Comparison of ENCODE assay signal across 1 cellular context in the genomic region with DNA sequence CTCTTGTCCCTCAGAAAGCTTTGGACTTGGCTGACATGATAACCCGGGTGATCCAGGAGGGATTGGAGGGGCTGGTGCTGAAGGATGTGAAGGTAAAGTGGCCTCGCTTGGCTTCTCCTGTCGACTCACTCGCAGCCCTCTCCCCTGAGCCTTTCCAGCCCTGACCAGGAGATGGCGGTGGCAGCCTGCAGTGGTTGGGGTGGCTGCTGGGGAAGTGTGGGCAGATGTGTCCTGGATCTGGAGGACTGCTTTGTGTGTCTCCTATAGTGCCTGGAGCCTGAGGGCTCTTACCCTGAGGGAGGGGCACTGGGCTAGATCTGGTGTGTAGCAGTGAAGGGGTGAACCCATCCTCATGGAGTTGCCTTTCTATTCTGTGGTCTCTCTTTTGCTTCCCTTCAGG.
TF ChIP-seq lines count a peak whose summit lies in the region.

No MANE protein-coding gene starts in this region.

TF ChIP-seq in HEK293, 187 proteins besides CTCF, POLR2A, EP300 and RAD21 (continued from another document and continues in another):
- TF ChIP-seq ZNF398 (tag by site-specific recombination; IDR thresholded peaks at IDR 0.05) (no peak), ZNF214 (tag by site-specific recombination; IDR thresholded peaks at IDR 0.05; ENCODE audit: borderline replicate concordance) (no peak), RBAK (tag by site-specific recombination; IDR thresholded peaks at IDR 0.05) (no peak), PRDM10 (tag by site-specific recombination; IDR thresholded peaks at IDR 0.05) (no peak), ZNF660 (tag by site-specific recombination; IDR thresholded peaks at IDR 0.05) (peak; percentile 19; the same call in 1 of the 2 replicates), ZNF223 (tag by site-specific recombination; IDR thresholded peaks at IDR 0.05) (no peak), OSR2 (tag by site-specific recombination; IDR thresholded peaks at IDR 0.05) (no peak), ZNF2 (tag by site-specific recombination; IDR thresholded peaks at IDR 0.05) (0 out of 2 replicates have a peak, but pooled peaks have one; percentile 31), KLF1 (tag by site-specific recombination; IDR thresholded peaks at IDR 0.05) (no peak), ZNF157 (tag by site-specific recombination; IDR thresholded peaks at IDR 0.05) (no peak), ZFP3 (tag by site-specific recombination; IDR thresholded peaks at IDR 0.05; ENCODE audit: low read depth) (no peak), ZNF391 (tag by site-specific recombination; IDR thresholded peaks at IDR 0.05; ENCODE audit: borderline replicate concordance, low read depth) (no peak), GLIS2 (tag by site-specific recombination; IDR thresholded peaks at IDR 0.05) (no peak), ZNF23 (tag by site-specific recombination; IDR thresholded peaks at IDR 0.05; ENCODE audit: borderline replicate concordance) (no peak), ZEB2 (tag by site-specific recombination; IDR thresholded peaks at IDR 0.05) (no peak), ZSCAN16 (tag by site-specific recombination; IDR thresholded peaks at IDR 0.05) (no peak), ZNF248 (tag by site-specific recombination; IDR thresholded peaks at IDR 0.05) (no peak), ZFHX2 (tag by site-specific recombination; conservative IDR thresholded peaks at IDR 0.05) (peak; percentile 59; the same call in 1 of the 2 replicates), ZNF404 (tag by site-specific recombination; IDR thresholded peaks at IDR 0.05) (no peak), ZNF692 (tag by site-specific recombination; IDR thresholded peaks at IDR 0.05) (no peak), EGR2 (tag by site-specific recombination; IDR thresholded peaks at IDR 0.05; ENCODE audit: low read depth) (peak; percentile 43; the same call in 1 of the 2 replicates), BCL6B (tag by site-specific recombination; IDR thresholded peaks at IDR 0.05) (no peak), ZNF488 (tag by site-specific recombination; IDR thresholded peaks at IDR 0.05) (no peak), ZNF791 (tag by site-specific recombination; IDR thresholded peaks at IDR 0.05) (no peak), ZNF292 (tag by site-specific recombination; IDR thresholded peaks at IDR 0.05; ENCODE audit: borderline replicate concordance, low read depth) (no peak), MZF1 (tag by site-specific recombination; IDR thresholded peaks at IDR 0.05; ENCODE audit: borderline replicate concordance) (no peak), KLF10 (tag by site-specific recombination; IDR thresholded peaks at IDR 0.05) (no peak)
- TF ChIP-seq, protein P1, sequence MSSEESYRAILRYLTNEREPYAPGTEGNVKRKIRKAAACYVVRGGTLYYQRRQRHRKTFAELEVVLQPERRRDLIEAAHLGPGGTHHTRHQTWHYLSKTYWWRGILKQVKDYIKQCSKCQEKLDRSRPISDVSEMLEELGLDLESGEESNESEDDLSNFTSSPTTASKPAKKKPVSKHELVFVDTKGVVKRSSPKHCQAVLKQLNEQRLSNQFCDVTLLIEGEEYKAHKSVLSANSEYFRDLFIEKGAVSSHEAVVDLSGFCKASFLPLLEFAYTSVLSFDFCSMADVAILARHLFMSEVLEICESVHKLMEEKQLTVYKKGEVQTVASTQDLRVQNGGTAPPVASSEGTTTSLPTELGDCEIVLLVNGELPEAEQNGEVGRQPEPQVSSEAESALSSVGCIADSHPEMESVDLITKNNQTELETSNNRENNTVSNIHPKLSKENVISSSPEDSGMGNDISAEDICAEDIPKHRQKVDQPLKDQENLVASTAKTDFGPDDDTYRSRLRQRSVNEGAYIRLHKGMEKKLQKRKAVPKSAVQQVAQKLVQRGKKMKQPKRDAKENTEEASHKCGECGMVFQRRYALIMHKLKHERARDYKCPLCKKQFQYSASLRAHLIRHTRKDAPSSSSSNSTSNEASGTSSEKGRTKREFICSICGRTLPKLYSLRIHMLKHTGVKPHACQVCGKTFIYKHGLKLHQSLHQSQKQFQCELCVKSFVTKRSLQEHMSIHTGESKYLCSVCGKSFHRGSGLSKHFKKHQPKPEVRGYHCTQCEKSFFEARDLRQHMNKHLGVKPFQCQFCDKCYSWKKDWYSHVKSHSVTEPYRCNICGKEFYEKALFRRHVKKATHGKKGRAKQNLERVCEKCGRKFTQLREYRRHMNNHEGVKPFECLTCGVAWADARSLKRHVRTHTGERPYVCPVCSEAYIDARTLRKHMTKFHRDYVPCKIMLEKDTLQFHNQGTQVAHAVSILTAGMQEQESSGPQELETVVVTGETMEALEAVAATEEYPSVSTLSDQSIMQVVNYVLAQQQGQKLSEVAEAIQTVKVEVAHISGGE (tag by site-specific recombination; conservative IDR thresholded peaks at IDR 0.05; ENCODE audit: low read depth), result no peak
- TF ChIP-seq, protein P2, sequence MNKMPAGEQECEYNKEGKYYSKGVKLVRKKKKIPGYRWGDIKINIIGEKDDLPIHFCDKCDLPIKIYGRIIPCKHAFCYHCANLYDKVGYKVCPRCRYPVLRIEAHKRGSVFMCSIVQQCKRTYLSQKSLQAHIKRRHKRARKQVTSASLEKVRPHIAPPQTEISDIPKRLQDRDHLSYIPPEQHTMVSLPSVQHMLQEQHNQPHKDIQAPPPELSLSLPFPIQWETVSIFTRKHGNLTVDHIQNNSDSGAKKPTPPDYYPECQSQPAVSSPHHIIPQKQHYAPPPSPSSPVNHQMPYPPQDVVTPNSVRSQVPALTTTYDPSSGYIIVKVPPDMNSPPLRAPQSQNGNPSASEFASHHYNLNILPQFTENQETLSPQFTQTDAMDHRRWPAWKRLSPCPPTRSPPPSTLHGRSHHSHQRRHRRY (tag by site-specific recombination; IDR thresholded peaks at IDR 0.05), result no peak
- TF ChIP-seq, protein P3, sequence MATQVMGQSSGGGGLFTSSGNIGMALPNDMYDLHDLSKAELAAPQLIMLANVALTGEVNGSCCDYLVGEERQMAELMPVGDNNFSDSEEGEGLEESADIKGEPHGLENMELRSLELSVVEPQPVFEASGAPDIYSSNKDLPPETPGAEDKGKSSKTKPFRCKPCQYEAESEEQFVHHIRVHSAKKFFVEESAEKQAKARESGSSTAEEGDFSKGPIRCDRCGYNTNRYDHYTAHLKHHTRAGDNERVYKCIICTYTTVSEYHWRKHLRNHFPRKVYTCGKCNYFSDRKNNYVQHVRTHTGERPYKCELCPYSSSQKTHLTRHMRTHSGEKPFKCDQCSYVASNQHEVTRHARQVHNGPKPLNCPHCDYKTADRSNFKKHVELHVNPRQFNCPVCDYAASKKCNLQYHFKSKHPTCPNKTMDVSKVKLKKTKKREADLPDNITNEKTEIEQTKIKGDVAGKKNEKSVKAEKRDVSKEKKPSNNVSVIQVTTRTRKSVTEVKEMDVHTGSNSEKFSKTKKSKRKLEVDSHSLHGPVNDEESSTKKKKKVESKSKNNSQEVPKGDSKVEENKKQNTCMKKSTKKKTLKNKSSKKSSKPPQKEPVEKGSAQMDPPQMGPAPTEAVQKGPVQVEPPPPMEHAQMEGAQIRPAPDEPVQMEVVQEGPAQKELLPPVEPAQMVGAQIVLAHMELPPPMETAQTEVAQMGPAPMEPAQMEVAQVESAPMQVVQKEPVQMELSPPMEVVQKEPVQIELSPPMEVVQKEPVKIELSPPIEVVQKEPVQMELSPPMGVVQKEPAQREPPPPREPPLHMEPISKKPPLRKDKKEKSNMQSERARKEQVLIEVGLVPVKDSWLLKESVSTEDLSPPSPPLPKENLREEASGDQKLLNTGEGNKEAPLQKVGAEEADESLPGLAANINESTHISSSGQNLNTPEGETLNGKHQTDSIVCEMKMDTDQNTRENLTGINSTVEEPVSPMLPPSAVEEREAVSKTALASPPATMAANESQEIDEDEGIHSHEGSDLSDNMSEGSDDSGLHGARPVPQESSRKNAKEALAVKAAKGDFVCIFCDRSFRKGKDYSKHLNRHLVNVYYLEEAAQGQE (tag by site-specific recombination; IDR thresholded peaks at IDR 0.05), result no peak
- TF ChIP-seq, protein P4, sequence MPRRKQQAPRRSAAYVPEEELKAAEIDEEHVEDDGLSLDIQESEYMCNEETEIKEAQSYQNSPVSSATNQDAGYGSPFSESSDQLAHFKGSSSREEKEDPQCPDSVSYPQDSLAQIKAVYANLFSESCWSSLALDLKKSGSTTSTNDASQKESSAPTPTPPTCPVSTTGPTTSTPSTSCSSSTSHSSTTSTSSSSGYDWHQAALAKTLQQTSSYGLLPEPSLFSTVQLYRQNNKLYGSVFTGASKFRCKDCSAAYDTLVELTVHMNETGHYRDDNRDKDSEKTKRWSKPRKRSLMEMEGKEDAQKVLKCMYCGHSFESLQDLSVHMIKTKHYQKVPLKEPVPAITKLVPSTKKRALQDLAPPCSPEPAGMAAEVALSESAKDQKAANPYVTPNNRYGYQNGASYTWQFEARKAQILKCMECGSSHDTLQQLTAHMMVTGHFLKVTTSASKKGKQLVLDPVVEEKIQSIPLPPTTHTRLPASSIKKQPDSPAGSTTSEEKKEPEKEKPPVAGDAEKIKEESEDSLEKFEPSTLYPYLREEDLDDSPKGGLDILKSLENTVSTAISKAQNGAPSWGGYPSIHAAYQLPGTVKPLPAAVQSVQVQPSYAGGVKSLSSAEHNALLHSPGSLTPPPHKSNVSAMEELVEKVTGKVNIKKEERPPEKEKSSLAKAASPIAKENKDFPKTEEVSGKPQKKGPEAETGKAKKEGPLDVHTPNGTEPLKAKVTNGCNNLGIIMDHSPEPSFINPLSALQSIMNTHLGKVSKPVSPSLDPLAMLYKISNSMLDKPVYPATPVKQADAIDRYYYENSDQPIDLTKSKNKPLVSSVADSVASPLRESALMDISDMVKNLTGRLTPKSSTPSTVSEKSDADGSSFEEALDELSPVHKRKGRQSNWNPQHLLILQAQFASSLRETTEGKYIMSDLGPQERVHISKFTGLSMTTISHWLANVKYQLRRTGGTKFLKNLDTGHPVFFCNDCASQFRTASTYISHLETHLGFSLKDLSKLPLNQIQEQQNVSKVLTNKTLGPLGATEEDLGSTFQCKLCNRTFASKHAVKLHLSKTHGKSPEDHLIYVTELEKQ (tag by site-specific recombination; IDR thresholded peaks at IDR 0.05; ENCODE audit: borderline replicate concordance), result no peak
